Comparison of ENCODE assay signal across 8 cellular contexts in genomic region chr1:113929750-113930498, GRCh38. TPM values are rescaled to one million over a fixed set of nuclear protein-coding genes. Genes with fewer than 3 reads are reported as not detected.
DNase-seq lines count a peak whose midpoint lies in the region; ATAC-seq and TF ChIP-seq lines count a peak whose summit lies in the region.

No MANE protein-coding gene starts in this region.

- H3K79me2 ChIP-seq in KMS-11 (ENCODE audit: insufficient read depth, low read depth), result peaks cover 52% of the 10 kb centered on the region

- no peaks in the 10 kb centered on the region for H3K36me3 ChIP-seq in KMS-11 (ENCODE audit: insufficient read depth)

- no peak overlapping the region for H2AFZ ChIP-seq in KMS-11 (ENCODE audit: low read depth)

- TF ChIP-seq CTCF in KMS-11 (conservative IDR thresholded peaks at IDR 0.05; ENCODE audit: low read depth, low read length), result no peak

- H3K4me2 ChIP-seq in KMS-11, result peak overlapping the region; percentile 90; the same call in 1 of the 2 replicates

- peak overlapping the region; percentile 100 for H3K4me3 ChIP-seq in GM08714 (ENCODE audit: low read length)
- no peak overlapping the region for H3K4me3 ChIP-seq in KMS-11 (IDR thresholded peaks at IDR 0.05; ENCODE audit: insufficient read depth, low read depth, low read length)

- no peaks in the 10 kb centered on the region for H3K27me3 ChIP-seq in KMS-11 (ENCODE audit: insufficient read depth, low read depth)

- peak; percentile 34 to 41 for DNase-seq in activated CD4-positive, alpha-beta T cell treated with anti-CD3 and anti-CD28 coated beads, Interleukin-2, amount 50 U/mL, for 4 hours
- peak; percentile 56 for DNase-seq in dermis blood vessel endothelial cell
- peak; percentile 54 to 56 for DNase-seq in lung microvascular endothelial cell (ENCODE audit: low read depth in 2 of 2)
- peak; percentile 29 for DNase-seq in stimulated activated CD8-positive, alpha-beta memory T cell treated with anti-CD3 and anti-CD28 coated beads, Interleukin-15, amount 100 ng/mL, for 24 hours (ENCODE audit: low read depth)
- DNase-seq in inferior parietal cortex (ENCODE audit: extremely low spot score), result no peak

- peaks cover 43% of the 10 kb centered on the region for H3K4me1 ChIP-seq in KMS-11 (ENCODE audit: low read depth, poor library complexity, severe bottlenecking)

- peak overlapping the region; percentile 94 for H3K27ac ChIP-seq in KMS-11

- peak; percentile 33 for ATAC-seq in GM21717 (IDR thresholded peaks at IDR 0.05; ENCODE audit: unreplicated experiment)

- H3K9ac ChIP-seq in KMS-11, result peak overlapping the region; percentile 91

- H4K20me1 ChIP-seq in KMS-11 (ENCODE audit: insufficient read depth), result no peaks in the 10 kb centered on the region

RNA-seq across cellular contexts. Expression of gene HIPK1, which starts 0.8 kb away (rescaled TPM):
- total RNA-seq in dermis blood vessel endothelial cell (36.8 and 50.4 TPM in 2 replicates), lung microvascular endothelial cell (23.5 and 41.9 TPM in 2 replicates)

RNA-seq across cellular contexts. Expression of gene DCLRE1B, which starts 24.8 kb away (rescaled TPM):
- total RNA-seq in dermis blood vessel endothelial cell (2.4 and 3.3 TPM in 2 replicates), lung microvascular endothelial cell (1.4 and 1.5 TPM in 2 replicates)

RNA-seq across cellular contexts. Expression of gene AP4B1, which starts 25.3 kb away (rescaled TPM):
- 26.7 and 38.3 TPM in 2 replicates for total RNA-seq in dermis blood vessel endothelial cell
- 13.5 and 17.5 TPM in 2 replicates for total RNA-seq in lung microvascular endothelial cell

RNA-seq across cellular contexts. Expression of gene BCL2L15, which starts 42.5 kb away (rescaled TPM):
- total RNA-seq in dermis blood vessel endothelial cell, result 0.17 and 0.37 TPM in 2 replicates
- total RNA-seq in lung microvascular endothelial cell, result under 0.01 and 0.22 TPM in 2 replicates

RNA-seq across cellular contexts. Expression of gene OLFML3, which starts 49.4 kb away (rescaled TPM):
- total RNA-seq in dermis blood vessel endothelial cell, result 7.3 and 21.5 TPM in 2 replicates
- 5.8 and 8.7 TPM in 2 replicates for total RNA-seq in lung microvascular endothelial cell
